Comparison of ENCODE assay signal across 8 cellular contexts in genomic region chr4:110622841-110623709, GRCh38. TPM values are rescaled to one million over a fixed set of nuclear protein-coding genes. Genes with fewer than 3 reads are reported as not detected.
A peak's percentile ranks its signal among the peaks of the same experiment; 100 is the strongest.
DNase-seq lines count a peak whose midpoint lies in the region; ATAC-seq and TF ChIP-seq lines count a peak whose summit lies in the region.

Gene PITX2, minus strand, starts transcription at chr4:110623077. Its CDS starts 617 bp downstream, at chr4:110622460.

- peaks cover 26% of the 10 kb centered on the region for H3K36me3 Mint-ChIP-seq in activated CD8-positive, alpha-beta T cell treated with anti-CD3 and anti-CD28 coated beads, Interleukin-2, amount 10 ng/mL, durations not matched to agents 7 days and 5 days (ENCODE audit: low read depth)

- TF ChIP-seq CTCF in GM12865 (IDR thresholded peaks at IDR 0.05; ENCODE audit: insufficient read depth, low read depth, low read length, missing control alignments) (no peak), osteoblast (IDR thresholded peaks at IDR 0.05; ENCODE audit: extremely low read depth, low read depth, low read length) (no peak)

- CTCF ChIA-PET in activated CD8-positive, alpha-beta T cell treated with anti-CD3 and anti-CD28 coated beads, Interleukin-2, amount 10 ng/mL, durations not matched to agents 7 days and 5 days (lab: Charles Lee) = interaction anchor here (1.2 to 1.8 kb wide), 2 partner anchors 10 to 11 kb away, joined by 4 read pairs; no protein-coding TSS in a partner anchor

- H2AFZ ChIP-seq in osteoblast (ENCODE audit: low read length) = peak within 1 kb of the TSS; percentile 22

- no peaks in the 10 kb centered on the region for H3K9me3 ChIP-seq in osteoblast (ENCODE audit: low read depth, low read length)

- peak; percentile 74 for ATAC-seq in activated CD8-positive, alpha-beta T cell treated with anti-CD3 and anti-CD28 coated beads, Interleukin-2, amount 10 ng/mL, durations not matched to agents 7 days and 5 days

- peaks cover 16% of the 10 kb centered on the region for H3K9me3 Mint-ChIP-seq in activated CD8-positive, alpha-beta T cell treated with anti-CD3 and anti-CD28 coated beads, Interleukin-2, amount 10 ng/mL, durations not matched to agents 7 days and 5 days (ENCODE audit: insufficient read depth)

- peak within 1 kb of the TSS; percentile 57 for H3K4me3 Mint-ChIP-seq in activated CD8-positive, alpha-beta T cell treated with anti-CD3 and anti-CD28 coated beads, Interleukin-2, amount 10 ng/mL, durations not matched to agents 7 days and 5 days

- H3K27ac ChIP-seq in osteoblast (ENCODE audit: low read depth, low read length) = no peak within 1 kb of the TSS

- peak within 1 kb of the TSS; percentile 47 for H3K4me3 ChIP-seq in GM12865 (ENCODE audit: low read depth, low read length)
- H3K4me3 ChIP-seq in osteoblast (ENCODE audit: insufficient read depth, low read length) = peak within 1 kb of the TSS; percentile 58

- no peaks in the 10 kb centered on the region for H3K4me1 ChIP-seq in osteoblast (ENCODE audit: insufficient read depth, low read length)

- H3K27ac Mint-ChIP-seq in activated CD8-positive, alpha-beta T cell treated with anti-CD3 and anti-CD28 coated beads, Interleukin-2, amount 10 ng/mL, durations not matched to agents 7 days and 5 days = peak within 1 kb of the TSS; percentile 37

- POLR2A ChIA-PET in activated CD8-positive, alpha-beta T cell treated with anti-CD3 and anti-CD28 coated beads, Interleukin-2, amount 10 ng/mL, durations not matched to agents 7 days and 5 days (lab: Charles Lee) = no interaction called here

- DNase-seq in GM12865 (ENCODE audit: low read depth) (peak; percentile 92), H4 (ENCODE audit: low spot score) (no peak), MV-4-11 (lab: John Stamatoyannopoulos, UW) (peak; percentile 80), fibroblast of the conjunctiva (ENCODE audit: low read depth) (peak; percentile 97), osteoblast (ENCODE audit: insufficient read length, low spot score, missing footprints) (peak; percentile 98), NAMALWA (ENCODE audit: low spot score) (no peak), amygdala (lab: John Stamatoyannopoulos, UW) (no peak)
- peak; percentile 55 for DNase-seq in activated CD8-positive, alpha-beta T cell treated with anti-CD3 and anti-CD28 coated beads, Interleukin-2, amount 10 ng/mL, durations not matched to agents 7 days and 5 days

- no peaks in the 10 kb centered on the region for H4K20me1 ChIP-seq in osteoblast (ENCODE audit: insufficient read depth, low read length)

- H3K4me1 Mint-ChIP-seq in activated CD8-positive, alpha-beta T cell treated with anti-CD3 and anti-CD28 coated beads, Interleukin-2, amount 10 ng/mL, durations not matched to agents 7 days and 5 days (ENCODE audit: low read depth) = peaks cover 10% of the 10 kb centered on the region

- no peaks in the 10 kb centered on the region for H3K79me2 ChIP-seq in osteoblast (ENCODE audit: insufficient read depth, low read length)

- H3K27me3 Mint-ChIP-seq in activated CD8-positive, alpha-beta T cell treated with anti-CD3 and anti-CD28 coated beads, Interleukin-2, amount 10 ng/mL, durations not matched to agents 7 days and 5 days (ENCODE audit: low read depth) = peaks cover 90% of the 10 kb centered on the region

- H3K27me3 ChIP-seq in osteoblast (ENCODE audit: insufficient read depth, low read length) = peaks cover 100% of the 10 kb centered on the region

- H3K36me3 ChIP-seq in osteoblast (ENCODE audit: insufficient read depth, low read length) = no peaks in the 10 kb centered on the region

- H3K4me2 ChIP-seq in osteoblast (ENCODE audit: insufficient read depth, low read length) = peak within 1 kb of the TSS; percentile 57

RNA-seq across cellular contexts. Expression of gene PITX2, which starts in this region (rescaled TPM):
- total RNA-seq in H4 (2014; rRNA removed; shearing (Covaris generic)) = 5.7 and 11.7 TPM in 2 replicates
- total RNA-seq in activated CD8-positive, alpha-beta T cell treated with anti-CD3 and anti-CD28 coated beads, Interleukin-2, amount 10 ng/mL, durations not matched to agents 7 days and 5 days = not detected
- 0.36 and 0.59 TPM in 2 replicates for total RNA-seq in osteoblast

Comparison
In these comparisons a context has a peak if more than half of its experiments do, and no peak if none do; other contexts are left out.
1. Peak in DNase-seq and ATAC-seq in activated CD8-positive, alpha-beta T cell treated with anti-CD3 and anti-CD28 coated beads, Interleukin-2, amount 10 ng/mL, durations not matched to agents 7 days and 5 days; RNA of the gene not detected or under 1 TPM.
2. Peak in DNase-seq, H3K4me3 ChIP-seq and H3K4me2 ChIP-seq in osteoblast; RNA of the gene not detected or under 1 TPM.
3. DNase-seq: peak in GM12865 (single experiment), MV-4-11 (single experiment) and fibroblast of the conjunctiva (single experiment); none in H4 (single experiment), NAMALWA (single experiment) and amygdala (0 of 56).